28 cellular contexts compared by ENCODE assay signal in the genomic region with DNA sequence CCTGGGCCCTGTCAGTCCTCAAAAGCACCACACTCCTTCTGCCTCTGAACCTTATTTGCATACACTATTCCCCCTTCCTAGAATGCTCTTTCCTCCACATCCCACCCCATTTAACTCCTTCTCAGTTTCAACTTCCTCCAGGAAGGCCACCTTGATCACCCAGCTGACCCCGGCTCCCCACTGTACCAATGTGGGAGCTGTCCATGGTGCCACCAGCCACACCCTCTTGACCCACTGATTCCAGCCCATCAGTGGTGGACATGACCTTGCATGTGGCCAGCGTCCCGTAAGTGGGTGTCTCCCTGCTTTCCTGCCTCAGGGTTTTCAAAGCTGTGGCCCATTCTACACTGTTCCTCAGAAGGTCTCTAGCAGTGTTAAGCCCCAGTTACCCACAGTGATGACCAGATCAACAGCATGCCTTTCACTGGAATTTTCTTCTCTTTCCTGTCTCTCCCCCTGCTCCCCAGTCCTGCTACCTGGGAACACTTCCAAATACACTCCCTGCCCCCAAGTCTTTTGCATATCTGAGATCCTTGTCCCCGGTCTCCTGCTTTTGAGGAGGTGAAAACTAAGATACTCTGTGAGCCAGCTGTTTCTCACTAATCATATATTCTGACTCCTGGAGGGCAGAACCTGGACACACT.
A peak's percentile ranks its signal among the peaks of the same experiment; 100 is the strongest.
DNase-seq lines count a peak whose midpoint lies in the region; ATAC-seq, FAIRE-seq and TF ChIP-seq lines count a peak whose summit lies in the region.
"Had no signal": no experiment of that assay in that cellular context is flagged by ENCODE, and none has a peak within 500 bp of the region (broad histone marks: within the 10 kb centered on the region; RNA-seq: fewer than 3 reads in every experiment).

No MANE protein-coding gene starts in this region.

- DNase-seq in HFFc6 (no peak), fibroblast of the aortic adventitia (ENCODE audit: low read depth) (peak; percentile 7), urothelium cell line (ENCODE audit: low spot score) (no peak), psoas muscle (no peak)
- DNase-seq: activated CD4-positive, alpha-beta T cell treated with anti-CD3 and anti-CD28 coated beads for 36 hours; activated effector memory CD4-positive, alpha-beta T cell treated with Interleukin-2 at 50 U/mL for 16 hours; aorta; DMS79 treated with DMSO at 0.1 percent for 48 hours; effector CD4-positive, alpha-beta T cell; GF-D8; GOT3; hypothalamus; KBM-7; MG63; NCI-H1930; NCI-H524; NK-92 treated with Interleukin-12 subunit alpha and Interleukin-12 subunit beta, amount 100 ng/mL, for 24 hours; PC-3; stomach had no signal

- intact Hi-C loops in psoas muscle (cut with DNase I) = no loop called here

- 54 to 62% (median 60%) methylated on average over 4 of the region's 4 CpGs for WGBS in psoas muscle, 3 donors

- ATAC-seq in HG02981 (IDR thresholded peaks at IDR 0.05; ENCODE audit: unreplicated experiment) = no peak
- no peak for ATAC-seq in psoas muscle
- ATAC-seq in GM21526 (IDR thresholded peaks at IDR 0.05; ENCODE audit: low FRiP score, unreplicated experiment) = no peak
- ATAC-seq: activated CD4-positive, alpha-beta T cell treated with anti-CD3 and anti-CD28 coated beads for 36 hours; activated naive CD4-positive, alpha-beta T cell treated with anti-CD3 and anti-CD28 coated beads, Interleukin-2, amount 50 U/mL, for 72 hours; PC-3; Right ventricle myocardium inferior; sciatic nerve had no signal

- H3K27me3 Mint-ChIP-seq in HFFc6 (ENCODE audit: insufficient read depth) = peaks cover 8% of the 10 kb centered on the region

- no peak for TF ChIP-seq CTCF in HFFc6 (IDR thresholded peaks at IDR 0.05)
- TF ChIP-seq CTCF in fibroblast of the aortic adventitia (IDR thresholded peaks at IDR 0.05; ENCODE audit: insufficient read depth, low read length) = no peak
- TF ChIP-seq CTCF in psoas muscle (IDR thresholded peaks at IDR 0.05) = no peak

- H3K36me3 ChIP-seq in psoas muscle (ENCODE audit: insufficient read depth in 1 of 2, low read depth in 1 of 2) = no peaks in the 10 kb centered on the region
- H3K36me3 ChIP-seq: cardiac muscle cell, MG63, neutrophil, stomach had no signal

- no peak overlapping the region; the same call in 1 of the 2 replicates for H3K4me3 Mint-ChIP-seq in HFFc6
- H3K4me3 Mint-ChIP-seq: activated CD4-positive, alpha-beta T cell treated with anti-CD3 and anti-CD28 coated beads for 36 hours had no signal

- H3K4me3 ChIP-seq in fibroblast of the aortic adventitia (ENCODE audit: low read depth, low read length) = no peak overlapping the region
- no peak overlapping the region for H3K4me3 ChIP-seq in psoas muscle
- H3K4me3 ChIP-seq: cardiac muscle cell, MG63, stomach had no signal

- no peaks in the 10 kb centered on the region for H3K4me1 ChIP-seq in psoas muscle

- FAIRE-seq in urothelium cell line (lab: Jason Lieb, UNC) = peak; percentile 96
- FAIRE-seq: colon had no signal

- peak overlapping the region; percentile 8; the same call in 1 of the 2 replicates for H3K27ac Mint-ChIP-seq in HFFc6
- H3K27ac Mint-ChIP-seq: activated CD4-positive, alpha-beta T cell treated with anti-CD3 and anti-CD28 coated beads for 36 hours; activated naive CD4-positive, alpha-beta T cell treated with anti-CD3 and anti-CD28 coated beads, Interleukin-2, amount 50 U/mL, for 72 hours had no signal

- H3K9me3 ChIP-seq in psoas muscle = no peaks in the 10 kb centered on the region
- H3K9me3 ChIP-seq: MG63, neutrophil had no signal

- no peaks in the 10 kb centered on the region for H3K27me3 ChIP-seq in psoas muscle (ENCODE audit: insufficient read depth in 3 of 3, low read length in 2 of 3)
- H3K27me3 ChIP-seq: cardiac muscle cell, MG63, neutrophil, stomach had no signal

- no peak overlapping the region for H3K27ac ChIP-seq in psoas muscle
- H3K27ac ChIP-seq: cardiac muscle cell, neutrophil, stomach had no signal

- H3K36me3 Mint-ChIP-seq in HFFc6 (ENCODE audit: low read depth) = no peaks in the 10 kb centered on the region
- H3K36me3 Mint-ChIP-seq: activated naive CD4-positive, alpha-beta T cell treated with anti-CD3 and anti-CD28 coated beads, Interleukin-2, amount 50 U/mL, for 72 hours had no signal

- H3K4me1 Mint-ChIP-seq in HFFc6 (ENCODE audit: low read depth) = peaks cover 54% of the 10 kb centered on the region
- H3K4me1 Mint-ChIP-seq: activated CD4-positive, alpha-beta T cell treated with anti-CD3 and anti-CD28 coated beads for 36 hours had no signal

- no peaks in the 10 kb centered on the region; the same call in 1 of the 2 replicates for H3K9me3 Mint-ChIP-seq in HFFc6

TF ChIP-seq in PFSK-1, 5 proteins besides CTCF, POLR2A, EP300 and RAD21:
- no peak for TF ChIP-seq SIN3A (IDR thresholded peaks at IDR 0.05; ENCODE audit: borderline replicate concordance, insufficient read depth, low read length)
- TF ChIP-seq, protein P1, sequence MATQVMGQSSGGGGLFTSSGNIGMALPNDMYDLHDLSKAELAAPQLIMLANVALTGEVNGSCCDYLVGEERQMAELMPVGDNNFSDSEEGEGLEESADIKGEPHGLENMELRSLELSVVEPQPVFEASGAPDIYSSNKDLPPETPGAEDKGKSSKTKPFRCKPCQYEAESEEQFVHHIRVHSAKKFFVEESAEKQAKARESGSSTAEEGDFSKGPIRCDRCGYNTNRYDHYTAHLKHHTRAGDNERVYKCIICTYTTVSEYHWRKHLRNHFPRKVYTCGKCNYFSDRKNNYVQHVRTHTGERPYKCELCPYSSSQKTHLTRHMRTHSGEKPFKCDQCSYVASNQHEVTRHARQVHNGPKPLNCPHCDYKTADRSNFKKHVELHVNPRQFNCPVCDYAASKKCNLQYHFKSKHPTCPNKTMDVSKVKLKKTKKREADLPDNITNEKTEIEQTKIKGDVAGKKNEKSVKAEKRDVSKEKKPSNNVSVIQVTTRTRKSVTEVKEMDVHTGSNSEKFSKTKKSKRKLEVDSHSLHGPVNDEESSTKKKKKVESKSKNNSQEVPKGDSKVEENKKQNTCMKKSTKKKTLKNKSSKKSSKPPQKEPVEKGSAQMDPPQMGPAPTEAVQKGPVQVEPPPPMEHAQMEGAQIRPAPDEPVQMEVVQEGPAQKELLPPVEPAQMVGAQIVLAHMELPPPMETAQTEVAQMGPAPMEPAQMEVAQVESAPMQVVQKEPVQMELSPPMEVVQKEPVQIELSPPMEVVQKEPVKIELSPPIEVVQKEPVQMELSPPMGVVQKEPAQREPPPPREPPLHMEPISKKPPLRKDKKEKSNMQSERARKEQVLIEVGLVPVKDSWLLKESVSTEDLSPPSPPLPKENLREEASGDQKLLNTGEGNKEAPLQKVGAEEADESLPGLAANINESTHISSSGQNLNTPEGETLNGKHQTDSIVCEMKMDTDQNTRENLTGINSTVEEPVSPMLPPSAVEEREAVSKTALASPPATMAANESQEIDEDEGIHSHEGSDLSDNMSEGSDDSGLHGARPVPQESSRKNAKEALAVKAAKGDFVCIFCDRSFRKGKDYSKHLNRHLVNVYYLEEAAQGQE (IDR thresholded peaks at IDR 0.05; ENCODE audit: insufficient read depth in 1 of 2, low read depth in 2 of 2, low read length in 2 of 2) = peak; percentile 97
- no peak for TF ChIP-seq FOXP2 (optimal IDR thresholded peaks at IDR 0.05; ENCODE audit: borderline replicate concordance, extremely low read depth, extremely low read length, insufficient read depth)
- TF ChIP-seq POLR2AphosphoS5 (IDR thresholded peaks at IDR 0.05; ENCODE audit: low read depth, low read length) = no peak
- TF ChIP-seq TAF1 (IDR thresholded peaks at IDR 0.05; ENCODE audit: borderline replicate concordance, insufficient read depth, low read length) = no peak
